Comparison of ENCODE assay signal across 8 cellular contexts in genomic region chr2:74845217-74845751, GRCh38. TPM values are rescaled to one million over a fixed set of nuclear protein-coding genes. Genes with fewer than 3 reads are reported as not detected.
A peak's percentile ranks its signal among the peaks of the same experiment; 100 is the strongest.
DNase-seq lines count a peak whose midpoint lies in the region; ATAC-seq and TF ChIP-seq lines count a peak whose summit lies in the region.

No MANE protein-coding gene starts in this region.

- H3K27ac ChIP-seq in smooth muscle cell (ENCODE audit: low read depth), result peak overlapping the region; percentile 97

- H3F3A ChIP-seq in smooth muscle cell (ENCODE audit: low read depth), result peaks cover 23% of the 10 kb centered on the region

- peaks cover 85% of the 10 kb centered on the region for H4K20me1 ChIP-seq in smooth muscle cell (ENCODE audit: low read depth)

- H3K9me3 ChIP-seq in smooth muscle cell (replicated peaks; ENCODE audit: low read depth), result no peaks in the 10 kb centered on the region

- peak overlapping the region; percentile 74 for H3K4me2 ChIP-seq in smooth muscle cell

- peaks cover 86% of the 10 kb centered on the region for H3K79me2 ChIP-seq in smooth muscle cell (ENCODE audit: low read depth)

- H3K4me1 ChIP-seq in smooth muscle cell (ENCODE audit: low read depth), result peaks cover 62% of the 10 kb centered on the region

- DNase-seq in activated gamma-delta T cell treated with Interleukin-2 at 50 U/mL for 16 hours (peak; percentile 7), activated gamma-delta T cell (lab: John Stamatoyannopoulos, UW) (no peak), anterior cingulate cortex (lab: John Stamatoyannopoulos, UW) (peak in 30 of 58 donors; percentile 5 to 63 (median 37)), hypothalamus (lab: John Stamatoyannopoulos, UW) (peak in 29 of 51 donors; percentile 4 to 70 (median 41)), smooth muscle cell (lab: John Stamatoyannopoulos, UW; ENCODE audit: unreplicated experiment) (peak; percentile 29), SHP77 treated with DMSO at 0.1 percent for 48 hours (lab: John Stamatoyannopoulos, UW) (no peak)

- peak overlapping the region; percentile 44 for H3K9ac ChIP-seq in smooth muscle cell (ENCODE audit: low read depth)

- ATAC-seq in GM19324 (IDR thresholded peaks at IDR 0.05; ENCODE audit: low FRiP score, unreplicated experiment), result no peak

- H3K27me3 ChIP-seq in smooth muscle cell (ENCODE audit: low read depth), result no peaks in the 10 kb centered on the region

- no peak overlapping the region for H3K4me3 ChIP-seq in smooth muscle cell

- H2AFZ ChIP-seq in smooth muscle cell (ENCODE audit: low read depth), result no peak overlapping the region

- H3K36me3 ChIP-seq in smooth muscle cell (ENCODE audit: low read depth), result no peaks in the 10 kb centered on the region

- whole genome bisulfite sequencing in smooth muscle cell (ENCODE audit: low lambda C conversion rate), result 22% methylated on average over 8 of the region's 8 CpGs

- no peak for TF ChIP-seq CTCF in smooth muscle cell (IDR thresholded peaks at IDR 0.05; ENCODE audit: borderline replicate concordance, insufficient read depth, poor library complexity, severe bottlenecking)

TF ChIP-seq in PFSK-1, 5 proteins besides CTCF, POLR2A, EP300 and RAD21:
- TF ChIP-seq TAF1 (IDR thresholded peaks at IDR 0.05; ENCODE audit: borderline replicate concordance, insufficient read depth, low read length) (no peak), REST (IDR thresholded peaks at IDR 0.05; ENCODE audit: insufficient read depth in 1 of 2, low read depth in 2 of 2, low read length in 2 of 2) (0 out of 4 replicates have a peak, but pooled peaks of 1 of the 2 experiments have one; percentile 40), POLR2AphosphoS5 (IDR thresholded peaks at IDR 0.05; ENCODE audit: low read depth, low read length) (no peak), FOXP2 (optimal IDR thresholded peaks at IDR 0.05; ENCODE audit: borderline replicate concordance, extremely low read depth, extremely low read length, insufficient read depth) (peak; percentile 70), SIN3A (IDR thresholded peaks at IDR 0.05; ENCODE audit: borderline replicate concordance, insufficient read depth, low read length) (no peak)

RNA-seq across cellular contexts. Expression of gene HK2, which starts 11.4 kb away (rescaled TPM):
- polyA plus RNA-seq in PFSK-1 (2012; ENCODE audit: insufficient read length, low read depth), result 3.3 TPM
- total RNA-seq in smooth muscle cell, result 31.5 and 38.0 TPM in 2 replicates
- polyA plus RNA-seq in smooth muscle cell, result 20.3 and 23.2 TPM in 2 replicates

Comparison
In these comparisons a context has a peak if more than half of its experiments do, and no peak if none do; other contexts are left out.
1. DNase-seq: peak in activated gamma-delta T cell treated with Interleukin-2 at 50 U/mL for 16 hours (single experiment), anterior cingulate cortex (30 of 58), hypothalamus (29 of 51) and smooth muscle cell (single experiment); none in activated gamma-delta T cell (single experiment) and SHP77 treated with DMSO at 0.1 percent for 48 hours (single experiment).